Comparison of ENCODE assay signal across 8 cellular contexts in genomic region chrX:13029831-13030771, GRCh38. TPM values are rescaled to one million over a fixed set of nuclear protein-coding genes. Genes with fewer than 3 reads are reported as not detected.
A peak's percentile ranks its signal among the peaks of the same experiment; 100 is the strongest.
DNase-seq lines count a peak whose midpoint lies in the region; ATAC-seq, FAIRE-seq and TF ChIP-seq lines count a peak whose summit lies in the region.

No MANE protein-coding gene starts in this region.

- H3F3A ChIP-seq in GM23248 (ENCODE audit: insufficient read depth) = peaks cover 13% of the 10 kb centered on the region; the same call in 1 of the 2 replicates

- H3K79me2 ChIP-seq in GM23248 (ENCODE audit: insufficient read depth) = no peaks in the 10 kb centered on the region

- in situ Hi-C loops in GM23248 (cut with MboI) = no loop called here

- no peak for FAIRE-seq in D721Med (lab: Jason Lieb, UNC)

- TF ChIP-seq CTCF in foreskin keratinocyte (conservative IDR thresholded peaks at IDR 0.05) = no peak
- TF ChIP-seq CTCF in D721Med (IDR thresholded peaks at IDR 0.05; ENCODE audit: insufficient read depth, missing control alignments) = no peak
- no peak for TF ChIP-seq CTCF in BE2C (IDR thresholded peaks at IDR 0.05; ENCODE audit: low read depth, low read length)

- H3K27ac ChIP-seq in GM23248 (peak overlapping the region; percentile 56), SK-N-MC (peak overlapping the region; percentile 68; the same call in 1 of the 2 replicates), foreskin keratinocyte (peak overlapping the region; percentile 43)

- H3K27me3 ChIP-seq in GM23248 (replicated peaks; ENCODE audit: insufficient read depth) (no peaks in the 10 kb centered on the region), foreskin keratinocyte (no peaks in the 10 kb centered on the region), BE2C (no peaks in the 10 kb centered on the region)

- no peaks in the 10 kb centered on the region for H3K9me2 ChIP-seq in GM23248 (ENCODE audit: insufficient read depth)

- H3K4me1 ChIP-seq in GM23248 (ENCODE audit: insufficient read depth) (peaks cover 21% of the 10 kb centered on the region), foreskin keratinocyte (peaks cover 12% of the 10 kb centered on the region), BE2C (no peaks in the 10 kb centered on the region)

- H3K9ac ChIP-seq in GM23248 (no peak overlapping the region), SK-N-MC (ENCODE audit: insufficient read length) (no peak overlapping the region)

- peak; percentile 26 for DNase-seq in GM23248
- DNase-seq in SK-N-MC (ENCODE audit: low read depth, low spot score) = no peak
- DNase-seq in foreskin keratinocyte = no peak
- peak; percentile 11 for DNase-seq in retina
- DNase-seq in D721Med (ENCODE audit: insufficient read length, low spot score) = no peak
- no peak for DNase-seq in BE2C

- H2AFZ ChIP-seq in GM23248 = peak overlapping the region; percentile 86

- H3K4me3 ChIP-seq in GM23248 (peak overlapping the region; percentile 42; the same call in 1 of the 2 replicates), SK-N-MC (peak overlapping the region; percentile 67), BE2C (ENCODE audit: low read depth, low read length) (no peak overlapping the region)

- ATAC-seq in foreskin keratinocyte = no peak
- ATAC-seq in HG02610 (IDR thresholded peaks at IDR 0.05; ENCODE audit: unreplicated experiment) = no peak
- ATAC-seq in GM21526 (IDR thresholded peaks at IDR 0.05; ENCODE audit: low FRiP score, unreplicated experiment) = no peak

- peak overlapping the region; percentile 73 for H3K4me2 ChIP-seq in GM23248 (ENCODE audit: unreplicated experiment)

- H3K9me3 ChIP-seq in GM23248 (ENCODE audit: low read depth) (no peaks in the 10 kb centered on the region), SK-N-MC (ENCODE audit: low read depth, low read length) (no peaks in the 10 kb centered on the region), BE2C (no peaks in the 10 kb centered on the region)

- H4K20me1 ChIP-seq in GM23248 (ENCODE audit: insufficient read depth) = no peaks in the 10 kb centered on the region

- H3K36me3 ChIP-seq in GM23248 (ENCODE audit: low read depth) (no peaks in the 10 kb centered on the region), SK-N-MC (ENCODE audit: insufficient read depth, low read length) (no peaks in the 10 kb centered on the region), BE2C (no peaks in the 10 kb centered on the region)

- WGBS in GM23248 (ENCODE audit: low coverage in 1 of 2, low lambda C conversion rate in 2 of 2, missing lambda C conversion rate in 2 of 2), 2 experiments = 35 to 48% methylated on average over 5 to 8 of the region's 8 CpGs

RNA-seq across cellular contexts. Expression of gene FAM9C, which starts 14.3 kb away (rescaled TPM):
- not detected in 2 replicates for total RNA-seq in GM23248 (2014; rRNA removed; shearing (Covaris generic))
- polyA plus RNA-seq in GM23248 (2016; fragmentation: Nextera tagmentation; extraction: Ambion mirVana) (not detected in 2 replicates), foreskin keratinocyte (not detected in 2 replicates)
- not detected in 2 replicates for total RNA-seq in foreskin keratinocyte
- polyA plus RNA-seq in BE2C (2012; ENCODE audit: insufficient read depth, insufficient read length, low read depth) = not detected

RNA-seq across cellular contexts. Expression of gene TMSB4X, which starts 55.2 kb away (rescaled TPM):
- 3,286 and 6,098 TPM in 2 replicates for total RNA-seq in GM23248 (2014; rRNA removed; shearing (Covaris generic))
- polyA plus RNA-seq in GM23248 (2016; fragmentation: Nextera tagmentation; extraction: Ambion mirVana) (9,088 and 9,298 TPM in 2 replicates), foreskin keratinocyte (2,710 and 4,192 TPM in 2 replicates)
- total RNA-seq in foreskin keratinocyte = 1,702 and 2,721 TPM in 2 replicates
- polyA plus RNA-seq in BE2C (2012; ENCODE audit: insufficient read depth, insufficient read length, low read depth) = 656 TPM

Comparison
In these comparisons a context has a peak if more than half of its experiments do, and no peak if none do; other contexts are left out.
1. DNase-seq: peak in GM23248 (single experiment) and retina (single experiment); none in SK-N-MC (single experiment), foreskin keratinocyte (0 of 2), D721Med (single experiment) and BE2C (single experiment).
2. Peak in every context shown above with its lines, with median percentiles within 50 percentile points of each other: H3K27ac ChIP-seq.